ENCODE assay signal across 1 cellular context in genomic region chr1:234719454-234720258, GRCh38.
TF ChIP-seq lines count a peak whose summit lies in the region.

No MANE protein-coding gene starts in this region.

TF ChIP-seq in HepG2, 621 proteins besides CTCF, POLR2A, EP300 and RAD21 (continued from another document and continues in another):
- TF ChIP-seq, protein P1, sequence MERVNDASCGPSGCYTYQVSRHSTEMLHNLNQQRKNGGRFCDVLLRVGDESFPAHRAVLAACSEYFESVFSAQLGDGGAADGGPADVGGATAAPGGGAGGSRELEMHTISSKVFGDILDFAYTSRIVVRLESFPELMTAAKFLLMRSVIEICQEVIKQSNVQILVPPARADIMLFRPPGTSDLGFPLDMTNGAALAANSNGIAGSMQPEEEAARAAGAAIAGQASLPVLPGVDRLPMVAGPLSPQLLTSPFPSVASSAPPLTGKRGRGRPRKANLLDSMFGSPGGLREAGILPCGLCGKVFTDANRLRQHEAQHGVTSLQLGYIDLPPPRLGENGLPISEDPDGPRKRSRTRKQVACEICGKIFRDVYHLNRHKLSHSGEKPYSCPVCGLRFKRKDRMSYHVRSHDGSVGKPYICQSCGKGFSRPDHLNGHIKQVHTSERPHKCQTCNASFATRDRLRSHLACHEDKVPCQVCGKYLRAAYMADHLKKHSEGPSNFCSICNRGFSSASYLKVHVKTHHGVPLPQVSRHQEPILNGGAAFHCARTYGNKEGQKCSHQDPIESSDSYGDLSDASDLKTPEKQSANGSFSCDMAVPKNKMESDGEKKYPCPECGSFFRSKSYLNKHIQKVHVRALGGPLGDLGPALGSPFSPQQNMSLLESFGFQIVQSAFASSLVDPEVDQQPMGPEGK (CRISPR knock-in tag; IDR thresholded peaks at IDR 0.05), result peak; percentile 56; the same call in 1 of the 2 replicates
- TF ChIP-seq MED13 (CRISPR knock-in tag; IDR thresholded peaks at IDR 0.05), result peak; percentile 45; the same call in 1 of the 2 replicates
- TF ChIP-seq TARDBP (CRISPR knock-in tag; IDR thresholded peaks at IDR 0.05), result peak; percentile 22; the same call in 1 of the 2 replicates
- TF ChIP-seq KAT2B (IDR thresholded peaks at IDR 0.05; ENCODE audit: borderline replicate concordance, low read depth, low read length), result peak; percentile 32; the same call in 1 of the 2 replicates
- no peak for TF ChIP-seq ATAD3A (CRISPR knock-in tag; IDR thresholded peaks at IDR 0.05)
- TF ChIP-seq ZNF652 (CRISPR knock-in tag; IDR thresholded peaks at IDR 0.05; ENCODE audit: borderline replicate concordance, low read depth), result peak; percentile 44; the same call in 1 of the 2 replicates
- TF ChIP-seq HNF1B (CRISPR knock-in tag; IDR thresholded peaks at IDR 0.05), result peak; percentile 63
- TF ChIP-seq KDM4B (CRISPR knock-in tag; IDR thresholded peaks at IDR 0.05), result no peak
- TF ChIP-seq ONECUT2 (CRISPR knock-in tag; IDR thresholded peaks at IDR 0.05), result peak; percentile 81
- 0 out of 2 replicates have a peak, but pooled peaks have one; percentile 19 for TF ChIP-seq BORCS8-MEF2B (CRISPR knock-in tag; IDR thresholded peaks at IDR 0.05)
- 0 out of 2 replicates have a peak, but pooled peaks have one; percentile 13 for TF ChIP-seq NFRKB (IDR thresholded peaks at IDR 0.05)
- TF ChIP-seq IRF9 (CRISPR knock-in tag; IDR thresholded peaks at IDR 0.05; ENCODE audit: borderline replicate concordance), result no peak
- no peak for TF ChIP-seq ADNP (CRISPR knock-in tag; IDR thresholded peaks at IDR 0.05)
- TF ChIP-seq CEBPG (CRISPR knock-in tag; IDR thresholded peaks at IDR 0.05), result peak; percentile 40
- no peak for TF ChIP-seq ZMAT5 (CRISPR knock-in tag; IDR thresholded peaks at IDR 0.05; ENCODE audit: borderline replicate concordance, low read depth)
- TF ChIP-seq RELA (CRISPR knock-in tag; IDR thresholded peaks at IDR 0.05), result peak; percentile 39; the same call in 1 of the 2 replicates
- TF ChIP-seq, protein P2, sequence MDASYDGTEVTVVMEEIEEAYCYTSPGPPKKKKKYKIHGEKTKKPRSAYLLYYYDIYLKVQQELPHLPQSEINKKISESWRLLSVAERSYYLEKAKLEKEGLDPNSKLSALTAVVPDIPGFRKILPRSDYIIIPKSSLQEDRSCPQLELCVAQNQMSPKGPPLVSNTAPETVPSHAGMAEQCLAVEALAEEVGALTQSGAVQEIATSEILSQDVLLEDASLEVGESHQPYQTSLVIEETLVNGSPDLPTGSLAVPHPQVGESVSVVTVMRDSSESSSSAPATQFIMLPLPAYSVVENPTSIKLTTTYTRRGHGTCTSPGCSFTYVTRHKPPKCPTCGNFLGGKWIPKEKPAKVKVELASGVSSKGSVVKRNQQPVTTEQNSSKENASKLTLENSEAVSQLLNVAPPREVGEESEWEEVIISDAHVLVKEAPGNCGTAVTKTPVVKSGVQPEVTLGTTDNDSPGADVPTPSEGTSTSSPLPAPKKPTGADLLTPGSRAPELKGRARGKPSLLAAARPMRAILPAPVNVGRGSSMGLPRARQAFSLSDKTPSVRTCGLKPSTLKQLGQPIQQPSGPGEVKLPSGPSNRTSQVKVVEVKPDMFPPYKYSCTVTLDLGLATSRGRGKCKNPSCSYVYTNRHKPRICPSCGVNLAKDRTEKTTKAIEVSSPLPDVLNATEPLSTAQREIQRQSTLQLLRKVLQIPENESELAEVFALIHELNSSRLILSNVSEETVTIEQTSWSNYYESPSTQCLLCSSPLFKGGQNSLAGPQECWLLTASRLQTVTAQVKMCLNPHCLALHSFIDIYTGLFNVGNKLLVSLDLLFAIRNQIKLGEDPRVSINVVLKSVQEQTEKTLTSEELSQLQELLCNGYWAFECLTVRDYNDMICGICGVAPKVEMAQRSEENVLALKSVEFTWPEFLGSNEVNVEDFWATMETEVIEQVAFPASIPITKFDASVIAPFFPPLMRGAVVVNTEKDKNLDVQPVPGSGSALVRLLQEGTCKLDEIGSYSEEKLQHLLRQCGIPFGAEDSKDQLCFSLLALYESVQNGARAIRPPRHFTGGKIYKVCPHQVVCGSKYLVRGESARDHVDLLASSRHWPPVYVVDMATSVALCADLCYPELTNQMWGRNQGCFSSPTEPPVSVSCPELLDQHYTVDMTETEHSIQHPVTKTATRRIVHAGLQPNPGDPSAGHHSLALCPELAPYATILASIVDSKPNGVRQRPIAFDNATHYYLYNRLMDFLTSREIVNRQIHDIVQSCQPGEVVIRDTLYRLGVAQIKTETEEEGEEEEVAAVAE (CRISPR knock-in tag; IDR thresholded peaks at IDR 0.05; ENCODE audit: borderline replicate concordance), result 0 out of 2 replicates have a peak, but pooled peaks have one; percentile 55
- TF ChIP-seq ZNF557 (CRISPR knock-in tag; IDR thresholded peaks at IDR 0.05), result peak; percentile 64; the same call in 1 of the 2 replicates
- peak; percentile 76; the same call in 1 of the 2 replicates for TF ChIP-seq MIXL1 (CRISPR knock-in tag; IDR thresholded peaks at IDR 0.05)
- TF ChIP-seq ZFP91 (CRISPR knock-in tag; IDR thresholded peaks at IDR 0.05; ENCODE audit: borderline replicate concordance), result 0 out of 2 replicates have a peak, but pooled peaks have one; percentile 18
- TF ChIP-seq, protein P3, sequence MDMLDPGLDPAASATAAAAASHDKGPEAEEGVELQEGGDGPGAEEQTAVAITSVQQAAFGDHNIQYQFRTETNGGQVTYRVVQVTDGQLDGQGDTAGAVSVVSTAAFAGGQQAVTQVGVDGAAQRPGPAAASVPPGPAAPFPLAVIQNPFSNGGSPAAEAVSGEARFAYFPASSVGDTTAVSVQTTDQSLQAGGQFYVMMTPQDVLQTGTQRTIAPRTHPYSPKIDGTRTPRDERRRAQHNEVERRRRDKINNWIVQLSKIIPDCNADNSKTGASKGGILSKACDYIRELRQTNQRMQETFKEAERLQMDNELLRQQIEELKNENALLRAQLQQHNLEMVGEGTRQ (IDR thresholded peaks at IDR 0.05; ENCODE audit: low read depth, low read length), result peak; percentile 26; the same call in 1 of the 2 replicates
- TF ChIP-seq, protein P3 (CRISPR knock-in tag; IDR thresholded peaks at IDR 0.05; ENCODE audit: borderline replicate concordance), result peak; percentile 50; the same call in 1 of the 2 replicates
- TF ChIP-seq, protein P4, sequence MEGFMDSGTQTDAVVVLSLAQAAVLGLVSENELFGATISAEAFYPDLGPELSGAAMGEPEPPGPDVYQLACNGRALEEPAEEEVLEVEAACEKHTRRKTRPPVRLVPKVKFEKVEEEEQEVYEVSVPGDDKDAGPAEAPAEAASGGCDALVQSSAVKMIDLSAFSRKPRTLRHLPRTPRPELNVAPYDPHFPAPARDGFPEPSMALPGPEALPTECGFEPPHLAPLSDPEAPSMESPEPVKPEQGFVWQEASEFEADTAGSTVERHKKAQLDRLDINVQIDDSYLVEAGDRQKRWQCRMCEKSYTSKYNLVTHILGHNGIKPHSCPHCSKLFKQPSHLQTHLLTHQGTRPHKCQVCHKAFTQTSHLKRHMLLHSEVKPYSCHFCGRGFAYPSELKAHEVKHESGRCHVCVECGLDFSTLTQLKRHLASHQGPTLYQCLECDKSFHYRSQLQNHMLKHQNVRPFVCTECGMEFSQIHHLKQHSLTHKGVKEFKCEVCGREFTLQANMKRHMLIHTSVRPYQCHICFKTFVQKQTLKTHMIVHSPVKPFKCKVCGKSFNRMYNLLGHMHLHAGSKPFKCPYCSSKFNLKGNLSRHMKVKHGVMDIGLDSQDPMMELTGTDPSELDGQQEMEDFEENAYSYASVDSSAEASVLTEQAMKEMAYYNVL (CRISPR knock-in tag; IDR thresholded peaks at IDR 0.05; ENCODE audit: borderline replicate concordance), result peak; percentile 33; the same call in 1 of the 2 replicates
- 0 out of 2 replicates have a peak, but pooled peaks have one; percentile 41 for TF ChIP-seq ZMAT3 (CRISPR knock-in tag; conservative IDR thresholded peaks at IDR 0.05)
- TF ChIP-seq SOX6 (IDR thresholded peaks at IDR 0.05), result no peak
- peak; percentile 84 for TF ChIP-seq SOX6 (CRISPR knock-in tag; IDR thresholded peaks at IDR 0.05)
- TF ChIP-seq EZH2 (conservative IDR thresholded peaks at IDR 0.05; ENCODE audit: low read depth, low read length), result no peak
- peak; percentile 45; the same call in 1 of the 2 replicates for TF ChIP-seq DMAP1 (CRISPR knock-in tag; IDR thresholded peaks at IDR 0.05)
- TF ChIP-seq, protein P5, sequence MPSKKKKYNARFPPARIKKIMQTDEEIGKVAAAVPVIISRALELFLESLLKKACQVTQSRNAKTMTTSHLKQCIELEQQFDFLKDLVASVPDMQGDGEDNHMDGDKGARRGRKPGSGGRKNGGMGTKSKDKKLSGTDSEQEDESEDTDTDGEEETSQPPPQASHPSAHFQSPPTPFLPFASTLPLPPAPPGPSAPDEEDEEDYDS (CRISPR knock-in tag; IDR thresholded peaks at IDR 0.05), result peak; percentile 88
- TF ChIP-seq NFATC3 (CRISPR knock-in tag; IDR thresholded peaks at IDR 0.05), result no peak
- no peak for TF ChIP-seq ZNF639 (CRISPR knock-in tag; conservative IDR thresholded peaks at IDR 0.05)
- TF ChIP-seq NFKBIZ (CRISPR knock-in tag; IDR thresholded peaks at IDR 0.05), result peak; percentile 45; the same call in 1 of the 2 replicates
- TF ChIP-seq ZNF691 (CRISPR knock-in tag; IDR thresholded peaks at IDR 0.05; ENCODE audit: borderline replicate concordance, low read depth), result peak; percentile 49; the same call in 1 of the 2 replicates
- 0 out of 2 replicates have a peak, but pooled peaks have one; percentile 66 for TF ChIP-seq SMAD3 (CRISPR knock-in tag; IDR thresholded peaks at IDR 0.05)
- no peak; the same call in 1 of the 2 replicates for TF ChIP-seq FOSL1 (CRISPR knock-in tag; IDR thresholded peaks at IDR 0.05; ENCODE audit: borderline replicate concordance)
